In genomic region chr7:2837476-2837875, GRCh38 we compare ENCODE assay signal across 16 cellular contexts. TPM values are rescaled to one million over a fixed set of nuclear protein-coding genes. Genes with fewer than 3 reads are reported as not detected.
DNase-seq lines count a peak whose midpoint lies in the region; ATAC-seq and TF ChIP-seq lines count a peak whose summit lies in the region.
"Had no signal": no experiment of that assay in that cellular context is flagged by ENCODE, and none has a peak within 500 bp of the region (broad histone marks: within the 10 kb centered on the region; RNA-seq: fewer than 3 reads in every experiment).

No MANE protein-coding gene starts in this region.

- H3K4me2 ChIP-seq in OCI-LY7 (ENCODE audit: low read length): peak overlapping the region; percentile 66

- H3K9me2 ChIP-seq in OCI-LY7 (ENCODE audit: insufficient read depth, low read length): no peaks in the 10 kb centered on the region

- ATAC-seq in right cardiac atrium (no peak), gastroesophageal sphincter (no peak), mucosa of descending colon (no peak)
- ATAC-seq in stimulated activated effector memory CD8-positive, alpha-beta T cell treated with anti-CD3 and anti-CD28 coated beads, Interleukin-12 subunit alpha, Interleukin-12 subunit beta, amount 100 ng/mL, for 72 hours: no peak

- no peak for TF ChIP-seq EP300 in gastroesophageal sphincter (IDR thresholded peaks at IDR 0.05)

- peaks cover 53% of the 10 kb centered on the region for H3K36me3 Mint-ChIP-seq in endothelial cell (ENCODE audit: low read depth, unreplicated experiment)
- H3K36me3 Mint-ChIP-seq in stimulated activated effector memory CD8-positive, alpha-beta T cell treated with anti-CD3 and anti-CD28 coated beads, Interleukin-12 subunit alpha, Interleukin-12 subunit beta, amount 100 ng/mL, for 72 hours: peaks cover 13% of the 10 kb centered on the region

- no peak for TF ChIP-seq CTCF in cardiac muscle cell (IDR thresholded peaks at IDR 0.05; ENCODE audit: low read depth, low read length)
- TF ChIP-seq CTCF in OCI-LY7 (conservative IDR thresholded peaks at IDR 0.05; ENCODE audit: low read length): no peak
- TF ChIP-seq CTCF in endothelial cell (IDR thresholded peaks at IDR 0.05; ENCODE audit: unreplicated experiment): no peak
- no peak for TF ChIP-seq CTCF in gastroesophageal sphincter (IDR thresholded peaks at IDR 0.05)
- no peak for TF ChIP-seq CTCF in mucosa of descending colon (IDR thresholded peaks at IDR 0.05)

- H3K4me1 Mint-ChIP-seq in endothelial cell (ENCODE audit: unreplicated experiment): peaks cover 83% of the 10 kb centered on the region
- peaks cover 31% of the 10 kb centered on the region for H3K4me1 Mint-ChIP-seq in stimulated activated effector memory CD8-positive, alpha-beta T cell treated with anti-CD3 and anti-CD28 coated beads, Interleukin-12 subunit alpha, Interleukin-12 subunit beta, amount 100 ng/mL, for 72 hours

- no peak overlapping the region; the same call in 1 of the 2 replicates for H2AFZ ChIP-seq in OCI-LY7 (ENCODE audit: low read length)

- H3K27ac Mint-ChIP-seq in endothelial cell (ENCODE audit: unreplicated experiment): peak overlapping the region; percentile 99
- peak overlapping the region; percentile 63 for H3K27ac Mint-ChIP-seq in stimulated activated effector memory CD8-positive, alpha-beta T cell treated with anti-CD3 and anti-CD28 coated beads, Interleukin-12 subunit alpha, Interleukin-12 subunit beta, amount 100 ng/mL, for 72 hours

- CTCF ChIA-PET in OCI-LY7 (lab: Charles Lee; ENCODE audit: unreplicated experiment): interaction anchor here (0.9 to 1.0 kb wide), 2 partner anchors 13 to 127 kb away, joined by 3 to 6 read pairs; no protein-coding TSS in a partner anchor

- H3K9me3 Mint-ChIP-seq in endothelial cell (ENCODE audit: unreplicated experiment): no peaks in the 10 kb centered on the region
- no peaks in the 10 kb centered on the region for H3K9me3 Mint-ChIP-seq in stimulated activated effector memory CD8-positive, alpha-beta T cell treated with anti-CD3 and anti-CD28 coated beads, Interleukin-12 subunit alpha, Interleukin-12 subunit beta, amount 100 ng/mL, for 72 hours

- TF ChIP-seq POLR2A in gastroesophageal sphincter (IDR thresholded peaks at IDR 0.05): no peak

- peaks cover 46% of the 10 kb centered on the region; the same call in 1 of the 2 replicates for H3K79me2 ChIP-seq in OCI-LY7 (ENCODE audit: insufficient read depth, low read depth, low read length)

- H3K9me3 ChIP-seq in cardiac muscle cell (ENCODE audit: low read depth) (no peaks in the 10 kb centered on the region), right cardiac atrium (ENCODE audit: control insufficient read depth, low read length) (no peaks in the 10 kb centered on the region), OCI-LY7 (ENCODE audit: low read length) (no peaks in the 10 kb centered on the region), gastroesophageal sphincter (no peaks in the 10 kb centered on the region), mucosa of descending colon (no peaks in the 10 kb centered on the region)
- H3K9me3 ChIP-seq: BE2C, esophagus squamous epithelium had no signal

- no peaks in the 10 kb centered on the region for H3K36me3 ChIP-seq in cardiac muscle cell
- peaks cover 51% of the 10 kb centered on the region for H3K36me3 ChIP-seq in OCI-LY7 (ENCODE audit: insufficient read depth, low read length)
- H3K36me3 ChIP-seq in gastroesophageal sphincter: peaks cover 0 to 37% of the 10 kb centered on the region in 2 donors
- H3K36me3 ChIP-seq in mucosa of descending colon (ENCODE audit: low read depth): no peaks in the 10 kb centered on the region

- H3K27ac ChIP-seq in cardiac muscle cell: peak overlapping the region; percentile 25
- H3K27ac ChIP-seq in right cardiac atrium (ENCODE audit: low read length): no peak overlapping the region
- peak overlapping the region; percentile 89 for H3K27ac ChIP-seq in OCI-LY7 (ENCODE audit: low read depth, low read length, poor library complexity, severe bottlenecking)
- no peak overlapping the region for H3K27ac ChIP-seq in gastroesophageal sphincter

- no TSS peak for BruUV-seq in OCI-LY7 (replicated peaks; lab: Mats Ljungman, UMichigan)

- H3K4me1 ChIP-seq in cardiac muscle cell (ENCODE audit: low read depth): peaks cover 38% of the 10 kb centered on the region
- peaks cover 12% of the 10 kb centered on the region for H3K4me1 ChIP-seq in right cardiac atrium (ENCODE audit: control insufficient read depth, insufficient read depth, low read length)
- H3K4me1 ChIP-seq in OCI-LY7 (ENCODE audit: insufficient read depth, low read length, poor library complexity, severe bottlenecking): peaks cover 52% of the 10 kb centered on the region
- peaks cover 0 to 34% (median 11%) of the 10 kb centered on the region in 3 donors for H3K4me1 ChIP-seq in gastroesophageal sphincter
- peaks cover 9% of the 10 kb centered on the region for H3K4me1 ChIP-seq in mucosa of descending colon (ENCODE audit: low read depth)

- DNase-seq in cardiac muscle cell (ENCODE audit: low read depth in 1 of 2, low spot score in 1 of 2): no peak
- no peak for DNase-seq in right cardiac atrium
- no peak for DNase-seq in OCI-LY7 (ENCODE audit: low spot score)
- no peak for DNase-seq in endothelial cell (ENCODE audit: low spot score)
- DNase-seq in stimulated activated effector memory CD8-positive, alpha-beta T cell treated with anti-CD3 and anti-CD28 coated beads, Interleukin-12 subunit alpha, Interleukin-12 subunit beta, amount 100 ng/mL, for 72 hours (ENCODE audit: low spot score in 2 of 2): no peak
- no peak for DNase-seq in mucosa of descending colon
- DNase-seq in NCI-H128 (lab: John Stamatoyannopoulos, UW; ENCODE audit: unreplicated experiment): no peak
- DNase-seq: activated gamma-delta T cell; BE2C; esophagus squamous epithelium; midbrain; NCI-H146; NCI-H510A; retina; stimulated activated CD4-positive, alpha-beta T cell treated with anti-CD3 and anti-CD28 coated beads, Interleukin-4, amount 100 ng/mL, for 4 hours had no signal

- H4K20me1 ChIP-seq in OCI-LY7 (ENCODE audit: insufficient read depth, low read length): no peaks in the 10 kb centered on the region; the same call in 1 of the 2 replicates

- H3K27me3 Mint-ChIP-seq in endothelial cell (ENCODE audit: unreplicated experiment): peaks cover 5% of the 10 kb centered on the region

- POLR2A ChIA-PET in OCI-LY7 (lab: Charles Lee): interaction anchor here (0.9 to 1.3 kb wide), 3 partner anchors 13 to 128 kb away, joined by 3 to 4 read pairs (median 3); no protein-coding TSS in a partner anchor

- H3K4me3 ChIP-seq in cardiac muscle cell (no peak overlapping the region), right cardiac atrium (ENCODE audit: low read length) (no peak overlapping the region), OCI-LY7 (ENCODE audit: low read depth, low read length, poor library complexity, severe bottlenecking) (peak overlapping the region; percentile 51), gastroesophageal sphincter (no peak overlapping the region), mucosa of descending colon (no peak overlapping the region)
- H3K4me3 ChIP-seq: esophagus squamous epithelium had no signal

- H3K4me3 Mint-ChIP-seq in endothelial cell (ENCODE audit: unreplicated experiment): peak overlapping the region; percentile 66
- peak overlapping the region; percentile 42 for H3K4me3 Mint-ChIP-seq in stimulated activated effector memory CD8-positive, alpha-beta T cell treated with anti-CD3 and anti-CD28 coated beads, Interleukin-12 subunit alpha, Interleukin-12 subunit beta, amount 100 ng/mL, for 72 hours

- H3K27me3 ChIP-seq in cardiac muscle cell: no peaks in the 10 kb centered on the region
- H3K27me3 ChIP-seq in right cardiac atrium (ENCODE audit: control insufficient read depth, insufficient read depth): no peaks in the 10 kb centered on the region
- no peaks in the 10 kb centered on the region for H3K27me3 ChIP-seq in gastroesophageal sphincter
- H3K27me3 ChIP-seq: BE2C, esophagus squamous epithelium had no signal

- intact Hi-C loops in right cardiac atrium (cut with DNase I) (no loop called here), OCI-LY7 (cut with micrococcal nuclease; ENCODE audit: unreplicated experiment) (loop anchor here (1.0 kb wide), 1 partner anchor 12 kb away; no protein-coding TSS in a partner anchor), mucosa of descending colon (cut with DNase I, micrococcal nuclease) (no loop called here)

- 36% methylated on average over 3 of the region's 3 CpGs for WGBS in right cardiac atrium
- 32 to 36% methylated on average over 3 of the region's 3 CpGs for WGBS in gastroesophageal sphincter (ENCODE audit: low coverage in 1 of 2), 2 donors

RNA-seq across cellular contexts. Expression of gene GNA12, which starts 6.6 kb away (rescaled TPM):
- total RNA-seq in cardiac muscle cell (34.5 and 54.4 TPM in 2 replicates), right cardiac atrium (10 to 100 TPM; 60.8 to 68.1 (median 64.4) TPM), OCI-LY7 (2022) (35.9 and 36.1 TPM in 2 replicates), endothelial cell (ENCODE audit: unreplicated experiment) (105 TPM), gastroesophageal sphincter (10 to 100 TPM; 22.5 to 63.2 (median 35.1) TPM), mucosa of descending colon (10 to 100 TPM; 21.7 to 57.7 (median 25.7) TPM)
- polyA plus RNA-seq in cardiac muscle cell (59.1 and 64.2 TPM in 2 replicates), right cardiac atrium (32.8 TPM)
- total RNA-seq in OCI-LY7 (2014; rRNA removed; shearing (Covaris generic)): 6.5 and 10.3 TPM in 2 replicates

Comparison
In these comparisons a context has a peak if more than half of its experiments do, and no peak if none do; other contexts are left out.
1. H3K27ac ChIP-seq: peak in cardiac muscle cell (single experiment) and OCI-LY7 (single experiment); none in right cardiac atrium (single experiment) and gastroesophageal sphincter (0 of 4).